1 cellular context compared by ENCODE assay signal in the genomic region with DNA sequence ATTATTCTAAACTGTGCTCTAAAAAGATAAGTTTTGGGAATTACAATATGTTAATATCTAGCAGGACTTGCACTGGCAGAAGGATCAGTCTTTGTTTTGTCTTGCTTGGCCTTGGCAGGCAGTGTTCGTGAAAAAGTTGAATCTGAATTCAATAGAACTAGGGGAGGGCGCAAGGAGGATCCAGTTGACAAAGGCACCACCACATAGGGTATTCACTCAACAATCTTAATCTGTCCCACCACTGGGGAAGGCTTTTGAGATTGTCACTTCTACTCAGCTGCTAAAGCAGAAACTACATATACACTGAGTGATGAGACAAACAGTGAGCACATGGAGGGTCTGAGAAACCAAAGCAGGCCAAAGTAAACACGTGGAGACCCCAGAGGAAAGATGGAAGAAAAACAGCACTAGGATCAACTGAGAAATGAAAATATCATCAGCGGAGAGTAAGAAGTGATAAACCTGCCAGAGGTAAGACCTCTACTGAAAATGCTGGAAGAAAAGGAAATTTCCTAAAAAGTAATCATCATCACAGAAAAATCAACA.
TF ChIP-seq lines count a peak whose summit lies in the region.

No MANE protein-coding gene starts in this region.

TF ChIP-seq in WTC11, 78 proteins besides CTCF, POLR2A, EP300 and RAD21 (continued from another document):
- TF ChIP-seq ZNF425 (CRISPR knock-in tag; conservative IDR thresholded peaks at IDR 0.05) (no peak), FOXJ3 (CRISPR knock-in tag; IDR thresholded peaks at IDR 0.05; ENCODE audit: borderline replicate concordance) (no peak), E2F5 (CRISPR knock-in tag; IDR thresholded peaks at IDR 0.05) (no peak), SMAD3 (CRISPR knock-in tag; IDR thresholded peaks at IDR 0.05; ENCODE audit: borderline replicate concordance) (no peak), JUN (CRISPR knock-in tag; IDR thresholded peaks at IDR 0.05) (no peak), CREM (CRISPR knock-in tag; IDR thresholded peaks at IDR 0.05) (no peak)
- TF ChIP-seq, protein P1, sequence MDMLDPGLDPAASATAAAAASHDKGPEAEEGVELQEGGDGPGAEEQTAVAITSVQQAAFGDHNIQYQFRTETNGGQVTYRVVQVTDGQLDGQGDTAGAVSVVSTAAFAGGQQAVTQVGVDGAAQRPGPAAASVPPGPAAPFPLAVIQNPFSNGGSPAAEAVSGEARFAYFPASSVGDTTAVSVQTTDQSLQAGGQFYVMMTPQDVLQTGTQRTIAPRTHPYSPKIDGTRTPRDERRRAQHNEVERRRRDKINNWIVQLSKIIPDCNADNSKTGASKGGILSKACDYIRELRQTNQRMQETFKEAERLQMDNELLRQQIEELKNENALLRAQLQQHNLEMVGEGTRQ (CRISPR knock-in tag; IDR thresholded peaks at IDR 0.05): no peak
- TF ChIP-seq, protein P2, sequence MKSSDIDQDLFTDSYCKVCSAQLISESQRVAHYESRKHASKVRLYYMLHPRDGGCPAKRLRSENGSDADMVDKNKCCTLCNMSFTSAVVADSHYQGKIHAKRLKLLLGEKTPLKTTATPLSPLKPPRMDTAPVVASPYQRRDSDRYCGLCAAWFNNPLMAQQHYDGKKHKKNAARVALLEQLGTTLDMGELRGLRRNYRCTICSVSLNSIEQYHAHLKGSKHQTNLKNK (CRISPR knock-in tag; IDR thresholded peaks at IDR 0.05): no peak
- TF ChIP-seq, protein P3, sequence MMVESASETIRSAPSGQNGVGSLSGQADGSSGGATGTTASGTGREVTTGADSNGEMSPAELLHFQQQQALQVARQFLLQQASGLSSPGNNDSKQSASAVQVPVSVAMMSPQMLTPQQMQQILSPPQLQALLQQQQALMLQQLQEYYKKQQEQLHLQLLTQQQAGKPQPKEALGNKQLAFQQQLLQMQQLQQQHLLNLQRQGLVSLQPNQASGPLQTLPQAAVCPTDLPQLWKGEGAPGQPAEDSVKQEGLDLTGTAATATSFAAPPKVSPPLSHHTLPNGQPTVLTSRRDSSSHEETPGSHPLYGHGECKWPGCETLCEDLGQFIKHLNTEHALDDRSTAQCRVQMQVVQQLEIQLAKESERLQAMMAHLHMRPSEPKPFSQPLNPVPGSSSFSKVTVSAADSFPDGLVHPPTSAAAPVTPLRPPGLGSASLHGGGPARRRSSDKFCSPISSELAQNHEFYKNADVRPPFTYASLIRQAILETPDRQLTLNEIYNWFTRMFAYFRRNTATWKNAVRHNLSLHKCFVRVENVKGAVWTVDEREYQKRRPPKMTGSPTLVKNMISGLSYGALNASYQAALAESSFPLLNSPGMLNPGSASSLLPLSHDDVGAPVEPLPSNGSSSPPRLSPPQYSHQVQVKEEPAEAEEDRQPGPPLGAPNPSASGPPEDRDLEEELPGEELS (CRISPR knock-in tag; IDR thresholded peaks at IDR 0.05): no peak
